ENCODE assay signal across 21 cellular contexts in the genomic region with DNA sequence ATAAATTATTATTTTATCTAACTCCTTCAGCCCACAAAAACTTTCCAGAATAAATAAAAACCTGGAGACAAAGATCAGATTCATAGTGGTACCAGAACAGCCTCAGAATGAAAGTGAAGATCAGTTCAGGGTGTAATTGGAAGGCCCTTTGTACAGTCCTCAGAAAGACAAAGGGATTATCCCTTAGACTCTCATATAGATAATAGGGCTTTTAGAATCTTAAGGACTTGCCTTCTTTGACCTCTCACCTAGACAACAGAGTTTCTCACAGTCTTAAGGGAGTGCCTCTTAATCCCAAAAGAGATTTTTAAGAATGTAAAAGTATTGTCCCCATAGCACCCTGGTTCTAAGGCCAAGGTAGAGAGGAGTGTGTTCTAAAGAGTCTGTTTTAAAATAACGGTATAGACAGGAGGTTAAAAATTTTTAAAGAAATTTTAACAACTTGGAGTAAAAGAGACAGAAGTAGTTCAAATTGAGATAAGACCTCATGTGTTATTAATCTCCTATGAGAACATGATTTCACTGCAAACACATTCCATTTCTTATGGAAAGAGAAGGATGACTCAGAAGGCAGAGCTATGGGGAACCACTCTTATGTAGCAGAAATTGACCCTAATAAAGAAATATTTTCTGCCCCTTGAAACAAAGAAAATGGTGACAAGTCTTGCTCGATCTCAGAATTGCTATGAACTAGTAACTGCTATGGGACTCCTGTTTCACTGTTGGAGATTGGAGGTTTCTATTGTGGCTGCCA. TPM values are rescaled to one million over a fixed set of nuclear protein-coding genes. Genes with fewer than 3 reads are reported as not detected.
A peak's percentile ranks its signal among the peaks of the same experiment; 100 is the strongest.
DNase-seq lines count a peak whose midpoint lies in the region; ATAC-seq, FAIRE-seq and TF ChIP-seq lines count a peak whose summit lies in the region.
"Had no signal": no experiment of that assay in that cellular context is flagged by ENCODE, and none has a peak within 500 bp of the region (broad histone marks: within the 10 kb centered on the region; RNA-seq: fewer than 3 reads in every experiment).

No MANE protein-coding gene starts in this region.

- peak overlapping the region; percentile 23; the same call in 1 of the 2 replicates for H3K27ac ChIP-seq in ACC112 (ENCODE audit: low read depth, low read length)
- no peak overlapping the region for H3K27ac ChIP-seq in ascending aorta
- H3K27ac ChIP-seq: BLaER1, HL-60, RWPE1 had no signal

- no peaks in the 10 kb centered on the region for H3K4me1 ChIP-seq in ACC112 (ENCODE audit: control insufficient read depth, insufficient read depth, low read length, unreplicated experiment)
- H3K4me1 ChIP-seq in ascending aorta: no peaks in the 10 kb centered on the region
- H3K4me1 ChIP-seq: BLaER1 had no signal

- TF ChIP-seq CTCF in bronchial epithelial cell (IDR thresholded peaks at IDR 0.05; ENCODE audit: insufficient read depth, low read length, severe bottlenecking) (no peak), fibroblast of the aortic adventitia (IDR thresholded peaks at IDR 0.05; ENCODE audit: insufficient read depth, low read length) (no peak), ascending aorta (IDR thresholded peaks at IDR 0.05) (no peak)

- H3K27me3 ChIP-seq in ACC112 (ENCODE audit: insufficient read depth, low read length) (peaks cover 11% of the 10 kb centered on the region; the same call in 1 of the 2 replicates), bronchial epithelial cell (ENCODE audit: control insufficient read depth, insufficient read depth, low read length) (no peaks in the 10 kb centered on the region), ascending aorta (no peaks in the 10 kb centered on the region)
- H3K27me3 ChIP-seq: BLaER1 had no signal

- ATAC-seq in HG03378 (IDR thresholded peaks at IDR 0.05; ENCODE audit: unreplicated experiment) (no peak), HG03565 (IDR thresholded peaks at IDR 0.05; ENCODE audit: unreplicated experiment) (no peak)

- H3K9me3 ChIP-seq in ascending aorta: no peaks in the 10 kb centered on the region
- H3K9me3 ChIP-seq: BLaER1 had no signal

- intact Hi-C loops in ascending aorta (cut with DNase I): no loop called here

- H2AFZ ChIP-seq in ACC112 (ENCODE audit: low read length, unreplicated experiment): no peak overlapping the region

- DNase-seq in NCI-H226: peak; percentile 13
- DNase-seq in bronchial epithelial cell (ENCODE audit: low read depth): peak; percentile 4
- peak; percentile 54 for DNase-seq in fibroblast of the aortic adventitia (ENCODE audit: low read depth)
- no peak for DNase-seq in ascending aorta (ENCODE audit: low spot score in 2 of 2)
- no peak for DNase-seq in ecto neural progenitor cell (ENCODE audit: low spot score)
- DNase-seq: 8988T; CD8-positive, alpha-beta memory T cell; DMS 273 treated with DMSO at 0.1 percent for 48 hours; KG1; NCI-H1436 treated with DMSO at 0.1 percent for 48 hours; NCI-H2081; NCI-H2227 treated with DMSO at 0.1 percent for 48 hours; NCI-H69 had no signal

- H3K79me2 ChIP-seq in ACC112 (ENCODE audit: control insufficient read depth, insufficient read depth, low read length, unreplicated experiment): no peaks in the 10 kb centered on the region

- H3K36me3 ChIP-seq in ACC112 (ENCODE audit: insufficient read depth, low read length): no peaks in the 10 kb centered on the region
- H3K36me3 ChIP-seq in bronchial epithelial cell (ENCODE audit: control insufficient read depth, insufficient read depth, low read length): no peaks in the 10 kb centered on the region
- no peaks in the 10 kb centered on the region for H3K36me3 ChIP-seq in ascending aorta
- H3K36me3 ChIP-seq: BLaER1 had no signal

- no peak for FAIRE-seq in bronchial epithelial cell (lab: Jason Lieb, UNC)
- FAIRE-seq: GM12892, H54 had no signal

- H3K4me3 ChIP-seq in ACC112 (ENCODE audit: low read depth, low read length) (no peak overlapping the region), bronchial epithelial cell (ENCODE audit: low read depth, low read length) (no peak overlapping the region), fibroblast of the aortic adventitia (ENCODE audit: low read depth, low read length) (no peak overlapping the region), ascending aorta (no peak overlapping the region)
- H3K4me3 ChIP-seq: BLaER1 had no signal

RNA-seq across cellular contexts. Expression of a gene that starts 24.2 kb away (rescaled TPM):
- total RNA-seq in bronchial epithelial cell (under 0.01 TPM in 1 of 2 replicates, not detected in the other), fibroblast of the aortic adventitia (ENCODE audit: low replicate concordance) (2.7 and 16.9 TPM in 2 replicates), ascending aorta (11.1 TPM)

Comparison
In these comparisons a context has a peak if more than half of its experiments do, and no peak if none do; other contexts are left out.
1. DNase-seq: peak in NCI-H226 (single experiment), bronchial epithelial cell (single experiment) and fibroblast of the aortic adventitia (single experiment); none in ascending aorta (0 of 2) and ecto neural progenitor cell (single experiment).